Comparison of ENCODE assay signal across 19 cellular contexts in the genomic region with DNA sequence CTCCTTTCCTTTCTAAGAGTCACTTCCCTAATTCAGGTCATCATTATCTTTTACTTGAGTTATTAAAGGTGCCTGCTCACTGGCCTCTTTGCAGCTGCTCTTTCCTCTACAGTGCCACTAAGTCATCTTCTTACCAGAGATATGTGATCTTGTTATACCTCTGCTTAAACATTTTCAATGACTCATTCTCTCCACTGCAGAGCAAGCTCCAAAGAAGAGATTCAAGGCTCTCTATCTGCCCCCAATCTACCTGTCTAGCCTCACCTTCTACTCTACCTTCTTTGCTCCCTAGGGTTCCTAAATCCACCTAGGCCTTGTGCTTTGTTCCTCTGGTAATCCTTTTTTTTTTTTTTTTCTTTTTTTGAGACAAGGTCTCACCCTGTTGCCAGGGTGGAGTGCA. TPM values are rescaled to one million over a fixed set of nuclear protein-coding genes. Genes with fewer than 3 reads are reported as not detected.
"Had no signal": no experiment of that assay in that cellular context is flagged by ENCODE, and none has a peak within 500 bp of the region (broad histone marks: within the 10 kb centered on the region; RNA-seq: fewer than 3 reads in every experiment).

No MANE protein-coding gene starts in this region.

- H3K4me3 Mint-ChIP-seq: activated naive CD8-positive, alpha-beta T cell treated with anti-CD3 and anti-CD28 coated beads, Interleukin-2, amount 10 ng/mL, durations not matched to agents 7 days and 5 days; natural killer cell treated with Interleukin-12 subunit alpha and Interleukin-12 subunit beta and Interleukin-15 and Interleukin-18, amount 100 ng/mL, for 72 hours; WTC11 had no signal

- H3K27me3 ChIP-seq: brain microvascular endothelial cell, suprapubic skin had no signal

- ATAC-seq: natural killer cell treated with Interleukin-12 subunit alpha and Interleukin-12 subunit beta and Interleukin-15 and Interleukin-18, amount 100 ng/mL, for 72 hours; WTC11 had no signal

- H3K36me3 ChIP-seq: brain microvascular endothelial cell, suprapubic skin had no signal

- H3K9me3 ChIP-seq: suprapubic skin had no signal

- H3K27ac ChIP-seq: brain microvascular endothelial cell, suprapubic skin had no signal

- H3K27ac Mint-ChIP-seq: activated naive CD8-positive, alpha-beta T cell treated with anti-CD3 and anti-CD28 coated beads, Interleukin-2, amount 10 ng/mL, durations not matched to agents 7 days and 5 days; natural killer cell treated with Interleukin-12 subunit alpha and Interleukin-12 subunit beta and Interleukin-15 and Interleukin-18, amount 100 ng/mL, for 72 hours; WTC11 had no signal

- H3K4me3 ChIP-seq: suprapubic skin had no signal

- H3K4me1 Mint-ChIP-seq: activated naive CD8-positive, alpha-beta T cell treated with anti-CD3 and anti-CD28 coated beads, Interleukin-2, amount 10 ng/mL, durations not matched to agents 7 days and 5 days had no signal

- H3K9me3 Mint-ChIP-seq: activated naive CD8-positive, alpha-beta T cell treated with anti-CD3 and anti-CD28 coated beads, Interleukin-2, amount 10 ng/mL, durations not matched to agents 7 days and 5 days; natural killer cell treated with Interleukin-12 subunit alpha and Interleukin-12 subunit beta and Interleukin-15 and Interleukin-18, amount 100 ng/mL, for 72 hours; WTC11 had no signal

- H3K36me3 Mint-ChIP-seq: activated naive CD8-positive, alpha-beta T cell treated with anti-CD3 and anti-CD28 coated beads, Interleukin-2, amount 10 ng/mL, durations not matched to agents 7 days and 5 days; natural killer cell treated with Interleukin-12 subunit alpha and Interleukin-12 subunit beta and Interleukin-15 and Interleukin-18, amount 100 ng/mL, for 72 hours; WTC11 had no signal

- FAIRE-seq: endothelial cell of umbilical vein, TTC549 had no signal

- DNase-seq: activated CD4-positive, alpha-beta T cell treated with anti-CD3 and anti-CD28 coated beads, Interleukin-2, amount 50 U/mL, for 1 hour; activated naive CD8-positive, alpha-beta T cell treated with anti-CD3 and anti-CD28 coated beads, Interleukin-2, amount 10 ng/mL, durations not matched to agents 7 days and 5 days; activated T-cell treated with anti-CD3 and anti-CD28 coated beads for 4 hours; anterior cingulate cortex; brain microvascular endothelial cell; cortex of kidney; effector CD8-positive, alpha-beta T cell; foreskin fibroblast; hypothalamus; kidney glomerular epithelial cell; mesenchymal stem cell; stimulated activated CD4-positive, alpha-beta T cell treated with anti-CD3 and anti-CD28 coated beads, Interleukin-2, amount 100 ng/mL, for 48 hours; stimulated activated naive CD4-positive, alpha-beta T cell had no signal

- H3K4me1 ChIP-seq: suprapubic skin had no signal

RNA-seq across cellular contexts. Expression of a gene that starts 3.1 kb away (rescaled TPM):
- total RNA-seq: T-helper 2 cell treated with Interferon-gamma antibody and Interleukin-4, amounts not matched to agents 100 ng/mL and 5 ng/mL, for 36 hours had no signal
